2 cellular contexts compared by ENCODE assay signal in genomic region chr19:8080832-8081231, GRCh38.
TF ChIP-seq lines count a peak whose summit lies in the region.

No MANE protein-coding gene starts in this region.

TF ChIP-seq in H1, 55 proteins besides CTCF, POLR2A, EP300 and RAD21:
- TF ChIP-seq FOSL1 (IDR thresholded peaks at IDR 0.05; ENCODE audit: insufficient read depth, low read depth, low read length) = no peak
- TF ChIP-seq BCL11A (IDR thresholded peaks at IDR 0.05; ENCODE audit: low read depth in 2 of 2, low read length in 2 of 2) = no peak
- no peak for TF ChIP-seq TAF7 (optimal IDR thresholded peaks at IDR 0.05; ENCODE audit: borderline replicate concordance, low read depth, low read length)
- no peak for TF ChIP-seq POU5F1 (IDR thresholded peaks at IDR 0.05; ENCODE audit: low read depth, low read length)
- TF ChIP-seq CBX8 (IDR thresholded peaks at IDR 0.05; ENCODE audit: borderline replicate concordance, low read depth, low read length) = no peak
- TF ChIP-seq KDM1A (IDR thresholded peaks at IDR 0.05; ENCODE audit: borderline replicate concordance, low read length) = no peak
- TF ChIP-seq ATF2 (IDR thresholded peaks at IDR 0.05; ENCODE audit: low read length) = no peak
- TF ChIP-seq, protein P1, sequence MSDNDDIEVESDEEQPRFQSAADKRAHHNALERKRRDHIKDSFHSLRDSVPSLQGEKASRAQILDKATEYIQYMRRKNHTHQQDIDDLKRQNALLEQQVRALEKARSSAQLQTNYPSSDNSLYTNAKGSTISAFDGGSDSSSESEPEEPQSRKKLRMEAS (IDR thresholded peaks at IDR 0.05) = no peak
- no peak for TF ChIP-seq RXRA (IDR thresholded peaks at IDR 0.05; ENCODE audit: insufficient read depth, low read depth, low read length)
- TF ChIP-seq SIRT6 (IDR thresholded peaks at IDR 0.05; ENCODE audit: low read length) = no peak
- TF ChIP-seq, protein P2, sequence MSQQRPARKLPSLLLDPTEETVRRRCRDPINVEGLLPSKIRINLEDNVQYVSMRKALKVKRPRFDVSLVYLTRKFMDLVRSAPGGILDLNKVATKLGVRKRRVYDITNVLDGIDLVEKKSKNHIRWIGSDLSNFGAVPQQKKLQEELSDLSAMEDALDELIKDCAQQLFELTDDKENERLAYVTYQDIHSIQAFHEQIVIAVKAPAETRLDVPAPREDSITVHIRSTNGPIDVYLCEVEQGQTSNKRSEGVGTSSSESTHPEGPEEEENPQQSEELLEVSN (IDR thresholded peaks at IDR 0.05) = no peak
- no peak for TF ChIP-seq KDM4A (IDR thresholded peaks at IDR 0.05; ENCODE audit: low read depth, low read length, severe bottlenecking)

TF ChIP-seq in HepG2, 621 proteins besides CTCF, POLR2A, EP300 and RAD21 (continues in another document):
- TF ChIP-seq ERF (CRISPR knock-in tag; IDR thresholded peaks at IDR 0.05) (0 out of 2 replicates have a peak, but pooled peaks have one; percentile 23), RCOR2 (CRISPR knock-in tag; IDR thresholded peaks at IDR 0.05) (0 out of 2 replicates have a peak, but pooled peaks have one; percentile 18), RXRB (CRISPR knock-in tag; IDR thresholded peaks at IDR 0.05; ENCODE audit: borderline replicate concordance) (peak; percentile 58), NR2C2 (CRISPR knock-in tag; IDR thresholded peaks at IDR 0.05; ENCODE audit: borderline replicate concordance) (peak; percentile 69), SRF (IDR thresholded peaks at IDR 0.05; ENCODE audit: low read depth, low read length) (no peak), TGIF2 (CRISPR knock-in tag; IDR thresholded peaks at IDR 0.05) (no peak), TCF7 (IDR thresholded peaks at IDR 0.05; ENCODE audit: low read depth) (no peak), EED (CRISPR knock-in tag; IDR thresholded peaks at IDR 0.05) (no peak), CAMTA2 (CRISPR knock-in tag; IDR thresholded peaks at IDR 0.05; ENCODE audit: borderline replicate concordance) (no peak), RARA (CRISPR knock-in tag; IDR thresholded peaks at IDR 0.05) (0 out of 2 replicates have a peak, but pooled peaks have one; percentile 37), ZBTB7A (CRISPR knock-in tag; IDR thresholded peaks at IDR 0.05) (no peak), ZBTB37 (CRISPR knock-in tag; IDR thresholded peaks at IDR 0.05) (peak; percentile 90), ZNF747 (CRISPR knock-in tag; IDR thresholded peaks at IDR 0.05; ENCODE audit: borderline replicate concordance) (no peak), PTBP1 (IDR thresholded peaks at IDR 0.05; ENCODE audit: low read depth, low read length, poor library complexity, severe bottlenecking) (no peak), ZFY (CRISPR knock-in tag; IDR thresholded peaks at IDR 0.05) (0 out of 2 replicates have a peak, but pooled peaks have one; percentile 13), RFX1 (IDR thresholded peaks at IDR 0.05) (no peak), NFE2L1 (CRISPR knock-in tag; IDR thresholded peaks at IDR 0.05; ENCODE audit: borderline replicate concordance) (no peak), SYNCRIP (IDR thresholded peaks at IDR 0.05; ENCODE audit: insufficient read depth, low read depth, low read length) (no peak), GZF1 (CRISPR knock-in tag; IDR thresholded peaks at IDR 0.05) (no peak), HNRNPH1 (optimal IDR thresholded peaks at IDR 0.05; ENCODE audit: low read depth, low read length) (no peak), ZBTB43 (CRISPR knock-in tag; conservative IDR thresholded peaks at IDR 0.05) (no peak), YY1 (IDR thresholded peaks at IDR 0.05; ENCODE audit: insufficient read depth, insufficient replicate concordance, low read depth, low read length) (no peak), HNF4A (CRISPR knock-in tag; IDR thresholded peaks at IDR 0.05) (peak; percentile 57), ZNF251 (CRISPR knock-in tag; IDR thresholded peaks at IDR 0.05) (no peak), CREM (IDR thresholded peaks at IDR 0.05) (no peak), CREM (CRISPR knock-in tag; IDR thresholded peaks at IDR 0.05) (no peak), HCFC1 (IDR thresholded peaks at IDR 0.05; ENCODE audit: low read depth, low read length) (no peak), ZBTB25 (CRISPR knock-in tag; IDR thresholded peaks at IDR 0.05) (no peak), SALL1 (CRISPR knock-in tag; IDR thresholded peaks at IDR 0.05) (peak; percentile 71), ZBTB20 (CRISPR knock-in tag; IDR thresholded peaks at IDR 0.05; ENCODE audit: borderline replicate concordance, low read depth) (no peak), NR2F6 (IDR thresholded peaks at IDR 0.05) (peak; percentile 64), NR2F6 (CRISPR knock-in tag; IDR thresholded peaks at IDR 0.05) (peak; percentile 75), ZNF660 (CRISPR knock-in tag; IDR thresholded peaks at IDR 0.05; ENCODE audit: borderline replicate concordance, low read depth) (no peak), HNRNPL (IDR thresholded peaks at IDR 0.05; ENCODE audit: low read depth, low read length) (no peak), ZNF782 (CRISPR knock-in tag; IDR thresholded peaks at IDR 0.05; ENCODE audit: borderline replicate concordance) (no peak), BCL3 (CRISPR knock-in tag; IDR thresholded peaks at IDR 0.05) (0 out of 2 replicates have a peak, but pooled peaks have one; percentile 30), LCORL (IDR thresholded peaks at IDR 0.05) (no peak), LCORL (CRISPR knock-in tag; IDR thresholded peaks at IDR 0.05) (peak; percentile 32; the same call in 1 of the 2 replicates), PHF8 (CRISPR knock-in tag; IDR thresholded peaks at IDR 0.05) (0 out of 2 replicates have a peak, but pooled peaks have one; percentile 19), ZNF713 (CRISPR knock-in tag; IDR thresholded peaks at IDR 0.05) (no peak), HMG20A (CRISPR knock-in tag; IDR thresholded peaks at IDR 0.05; ENCODE audit: borderline replicate concordance) (no peak)
- TF ChIP-seq, protein P3, sequence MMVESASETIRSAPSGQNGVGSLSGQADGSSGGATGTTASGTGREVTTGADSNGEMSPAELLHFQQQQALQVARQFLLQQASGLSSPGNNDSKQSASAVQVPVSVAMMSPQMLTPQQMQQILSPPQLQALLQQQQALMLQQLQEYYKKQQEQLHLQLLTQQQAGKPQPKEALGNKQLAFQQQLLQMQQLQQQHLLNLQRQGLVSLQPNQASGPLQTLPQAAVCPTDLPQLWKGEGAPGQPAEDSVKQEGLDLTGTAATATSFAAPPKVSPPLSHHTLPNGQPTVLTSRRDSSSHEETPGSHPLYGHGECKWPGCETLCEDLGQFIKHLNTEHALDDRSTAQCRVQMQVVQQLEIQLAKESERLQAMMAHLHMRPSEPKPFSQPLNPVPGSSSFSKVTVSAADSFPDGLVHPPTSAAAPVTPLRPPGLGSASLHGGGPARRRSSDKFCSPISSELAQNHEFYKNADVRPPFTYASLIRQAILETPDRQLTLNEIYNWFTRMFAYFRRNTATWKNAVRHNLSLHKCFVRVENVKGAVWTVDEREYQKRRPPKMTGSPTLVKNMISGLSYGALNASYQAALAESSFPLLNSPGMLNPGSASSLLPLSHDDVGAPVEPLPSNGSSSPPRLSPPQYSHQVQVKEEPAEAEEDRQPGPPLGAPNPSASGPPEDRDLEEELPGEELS (CRISPR knock-in tag; IDR thresholded peaks at IDR 0.05) = no peak
- TF ChIP-seq, protein P4, sequence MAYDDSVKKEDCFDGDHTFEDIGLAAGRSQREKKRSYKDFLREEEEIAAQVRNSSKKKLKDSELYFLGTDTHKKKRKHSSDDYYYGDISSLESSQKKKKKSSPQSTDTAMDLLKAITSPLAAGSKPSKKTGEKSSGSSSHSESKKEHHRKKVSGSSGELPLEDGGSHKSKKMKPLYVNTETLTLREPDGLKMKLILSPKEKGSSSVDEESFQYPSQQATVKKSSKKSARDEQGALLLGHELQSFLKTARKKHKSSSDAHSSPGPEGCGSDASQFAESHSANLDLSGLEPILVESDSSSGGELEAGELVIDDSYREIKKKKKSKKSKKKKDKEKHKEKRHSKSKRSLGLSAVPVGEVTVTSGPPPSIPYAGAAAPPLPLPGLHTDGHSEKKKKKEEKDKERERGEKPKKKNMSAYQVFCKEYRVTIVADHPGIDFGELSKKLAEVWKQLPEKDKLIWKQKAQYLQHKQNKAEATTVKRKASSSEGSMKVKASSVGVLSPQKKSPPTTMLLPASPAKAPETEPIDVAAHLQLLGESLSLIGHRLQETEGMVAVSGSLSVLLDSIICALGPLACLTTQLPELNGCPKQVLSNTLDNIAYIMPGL (CRISPR knock-in tag; IDR thresholded peaks at IDR 0.05; ENCODE audit: borderline replicate concordance in 1 of 2, low read depth in 1 of 2) = no peak
- TF ChIP-seq, protein P5, sequence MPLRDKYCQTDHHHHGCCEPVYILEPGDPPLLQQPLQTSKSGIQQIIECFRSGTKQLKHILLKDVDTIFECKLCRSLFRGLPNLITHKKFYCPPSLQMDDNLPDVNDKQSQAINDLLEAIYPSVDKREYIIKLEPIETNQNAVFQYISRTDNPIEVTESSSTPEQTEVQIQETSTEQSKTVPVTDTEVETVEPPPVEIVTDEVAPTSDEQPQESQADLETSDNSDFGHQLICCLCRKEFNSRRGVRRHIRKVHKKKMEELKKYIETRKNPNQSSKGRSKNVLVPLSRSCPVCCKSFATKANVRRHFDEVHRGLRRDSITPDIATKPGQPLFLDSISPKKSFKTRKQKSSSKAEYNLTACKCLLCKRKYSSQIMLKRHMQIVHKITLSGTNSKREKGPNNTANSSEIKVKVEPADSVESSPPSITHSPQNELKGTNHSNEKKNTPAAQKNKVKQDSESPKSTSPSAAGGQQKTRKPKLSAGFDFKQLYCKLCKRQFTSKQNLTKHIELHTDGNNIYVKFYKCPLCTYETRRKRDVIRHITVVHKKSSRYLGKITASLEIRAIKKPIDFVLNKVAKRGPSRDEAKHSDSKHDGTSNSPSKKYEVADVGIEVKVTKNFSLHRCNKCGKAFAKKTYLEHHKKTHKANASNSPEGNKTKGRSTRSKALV (CRISPR knock-in tag; IDR thresholded peaks at IDR 0.05) = no peak
